ENCODE assay signal across 40 cellular contexts in the genomic region with DNA sequence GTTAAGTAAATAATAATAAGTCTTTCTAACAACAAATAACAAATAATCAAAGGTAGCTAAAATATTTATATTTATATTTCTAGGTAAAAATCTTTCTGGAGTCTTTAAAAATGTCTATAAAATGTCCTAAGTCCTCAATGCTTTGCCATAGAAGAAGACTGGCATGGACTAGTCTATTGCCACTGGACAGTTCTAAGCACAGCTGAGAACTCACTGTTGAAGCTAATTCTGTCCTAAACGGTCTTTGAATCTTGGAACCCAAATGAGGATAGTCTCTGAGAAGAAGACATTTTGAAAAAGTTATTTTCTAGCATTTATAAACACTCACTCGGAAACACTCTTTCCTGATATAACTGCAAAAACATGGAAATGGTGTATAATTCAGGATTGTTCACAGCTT. TPM values are rescaled to one million over a fixed set of nuclear protein-coding genes. Genes with fewer than 3 reads are reported as not detected.
"Had no signal": no experiment of that assay in that cellular context is flagged by ENCODE, and none has a peak within 500 bp of the region (broad histone marks: within the 10 kb centered on the region; RNA-seq: fewer than 3 reads in every experiment).

No MANE protein-coding gene starts in this region.

- H3K27ac ChIP-seq: ascending aorta, cardiac muscle cell, WERI-Rb-1 had no signal

- H3K4me1 Mint-ChIP-seq: activated CD4-positive, alpha-beta memory T cell treated with anti-CD3 and anti-CD28 coated beads, Interleukin-2, amount 10 ng/mL, durations not matched to agents 7 days and 5 days; activated CD4-positive, alpha-beta T cell treated with anti-CD3 and anti-CD28 coated beads for 36 hours; activated CD4-positive, alpha-beta T cell treated with anti-CD3 and anti-CD28 coated beads, Interleukin-2, amount 10 ng/mL, durations not matched to agents 7 days and 5 days; activated CD8-positive, alpha-beta memory T cell treated with anti-CD3 and anti-CD28 coated beads, Interleukin-2, amount 10 ng/mL, durations not matched to agents 7 days and 5 days; activated naive CD4-positive, alpha-beta T cell treated with anti-CD3 and anti-CD28 coated beads, Interleukin-2, amount 10 ng/mL, durations not matched to agents 7 days and 5 days; activated naive CD4-positive, alpha-beta T cell treated with anti-CD3 and anti-CD28 coated beads, Interleukin-2, amount 50 U/mL, for 24 hours; activated naive CD8-positive, alpha-beta T cell treated with anti-CD3 and anti-CD28 coated beads, Interleukin-2, amount 10 ng/mL, durations not matched to agents 7 days and 5 days; activated naive CD8-positive, alpha-beta T cell treated with anti-CD3 and anti-CD28 coated beads, Interleukin-2, amount 50 U/mL, for 24 hours; central memory CD8-positive, alpha-beta T cell had no signal

- H3K27ac Mint-ChIP-seq: activated CD4-positive, alpha-beta memory T cell treated with anti-CD3 and anti-CD28 coated beads, Interleukin-2, amount 10 ng/mL, durations not matched to agents 7 days and 5 days; activated CD4-positive, alpha-beta T cell treated with anti-CD3 and anti-CD28 coated beads for 36 hours; activated CD4-positive, alpha-beta T cell treated with anti-CD3 and anti-CD28 coated beads, Interleukin-2, amount 10 ng/mL, durations not matched to agents 7 days and 5 days; activated CD8-positive, alpha-beta memory T cell treated with anti-CD3 and anti-CD28 coated beads, Interleukin-2, amount 10 ng/mL, durations not matched to agents 7 days and 5 days; activated CD8-positive, alpha-beta T cell treated with anti-CD3 and anti-CD28 coated beads, Interleukin-2, amount 10 ng/mL, durations not matched to agents 7 days and 5 days; activated naive CD4-positive, alpha-beta T cell treated with anti-CD3 and anti-CD28 coated beads, Interleukin-2, amount 10 ng/mL, durations not matched to agents 7 days and 5 days; activated naive CD4-positive, alpha-beta T cell treated with anti-CD3 and anti-CD28 coated beads, Interleukin-2, amount 50 U/mL, for 24 hours; activated naive CD8-positive, alpha-beta T cell; activated naive CD8-positive, alpha-beta T cell treated with anti-CD3 and anti-CD28 coated beads, Interleukin-2, amount 10 ng/mL, durations not matched to agents 7 days and 5 days; activated naive CD8-positive, alpha-beta T cell treated with anti-CD3 and anti-CD28 coated beads, Interleukin-2, amount 50 U/mL, for 24 hours; activated T-cell treated with anti-CD3 and anti-CD28 coated beads, Interleukin-2, amount 50 U/mL, for 24 hours; activated T-helper 2 cell treated with anti-CD3 and anti-CD28 coated beads, Interferon-gamma antibody, Interleukin-2, Interleukin-4, amounts not matched to agents 10 μg/mL and 5 μg/mL and 100 μg/mL, durations not matched to agents 14 hours and 24 hours and 36 hours; T-helper 1 cell treated with Interleukin-12 subunit alpha and Interleukin-12 subunit beta and Interleukin-4 antibody, amounts not matched to agents 30 μg/mL and 1 μg/mL, for 36 hours; T-helper 2 cell treated with Interferon-gamma antibody and Interleukin-4, amounts not matched to agents 5 μg/mL and 100 μg/mL, for 36 hours; WTC11 had no signal

- H3K4me3 ChIP-seq: ascending aorta, cardiac muscle cell had no signal

- ATAC-seq: activated CD4-positive, alpha-beta T cell treated with anti-CD3 and anti-CD28 coated beads for 36 hours; activated CD4-positive, CD25-positive, alpha-beta regulatory T cell treated with anti-CD3 and anti-CD28 coated beads, Interleukin-2, amount 50 U/mL, for 24 hours; activated CD8-positive, alpha-beta memory T cell treated with anti-CD3 and anti-CD28 coated beads, Interleukin-2, amount 10 ng/mL, durations not matched to agents 7 days and 5 days; activated CD8-positive, alpha-beta T cell treated with anti-CD3 and anti-CD28 coated beads, Interleukin-2, amount 10 ng/mL, durations not matched to agents 7 days and 5 days; activated naive CD8-positive, alpha-beta T cell treated with anti-CD3 and anti-CD28 coated beads, Interleukin-2, amount 50 U/mL, for 24 hours; WTC11 had no signal

- H3K4me1 ChIP-seq: ascending aorta had no signal

- H3K27me3 ChIP-seq: ascending aorta, cardiac muscle cell had no signal

- H3K36me3 ChIP-seq: ascending aorta, cardiac muscle cell, WERI-Rb-1 had no signal

- H3K36me3 Mint-ChIP-seq: activated CD8-positive, alpha-beta memory T cell treated with anti-CD3 and anti-CD28 coated beads, Interleukin-2, amount 10 ng/mL, durations not matched to agents 7 days and 5 days; activated naive CD4-positive, alpha-beta T cell treated with anti-CD3 and anti-CD28 coated beads, Interleukin-2, amount 10 ng/mL, durations not matched to agents 7 days and 5 days; activated naive CD4-positive, alpha-beta T cell treated with anti-CD3 and anti-CD28 coated beads, Interleukin-2, amount 50 U/mL, for 24 hours; activated naive CD8-positive, alpha-beta T cell; activated naive CD8-positive, alpha-beta T cell treated with anti-CD3 and anti-CD28 coated beads, Interleukin-2, amount 10 ng/mL, durations not matched to agents 7 days and 5 days; brain; WTC11 had no signal

- DNase-seq: activated CD4-positive, alpha-beta memory T cell treated with anti-CD3 and anti-CD28 coated beads, Interleukin-2, amount 10 ng/mL, durations not matched to agents 7 days and 5 days; activated CD4-positive, alpha-beta T cell treated with anti-CD3 and anti-CD28 coated beads for 1 hour; activated CD4-positive, alpha-beta T cell treated with anti-CD3 and anti-CD28 coated beads for 36 hours; activated CD4-positive, alpha-beta T cell treated with anti-CD3 and anti-CD28 coated beads for 48 hours; activated CD4-positive, alpha-beta T cell treated with anti-CD3 and anti-CD28 coated beads, Interleukin-2, amount 10 ng/mL, durations not matched to agents 7 days and 5 days; activated CD4-positive, alpha-beta T cell treated with anti-CD3 and anti-CD28 coated beads, Interleukin-2, amount 50 U/mL, for 48 hours; activated CD4-positive, CD25-positive, alpha-beta regulatory T cell; activated CD8-positive, alpha-beta memory T cell treated with anti-CD3 and anti-CD28 coated beads for 24 hours; activated CD8-positive, alpha-beta memory T cell treated with anti-CD3 and anti-CD28 coated beads, Interleukin-2, amount 10 ng/mL, durations not matched to agents 7 days and 5 days; activated CD8-positive, alpha-beta memory T cell treated with anti-CD3 and anti-CD28 coated beads, Interleukin-2, amount 50 U/mL, for 48 hours; activated CD8-positive, alpha-beta T cell treated with anti-CD3 and anti-CD28 coated beads, Interleukin-2, amount 10 ng/mL, durations not matched to agents 7 days and 5 days; activated effector memory CD4-positive, alpha-beta T cell treated with Interleukin-2 at 50 U/mL for 16 hours; activated gamma-delta T cell; activated naive CD4-positive, alpha-beta T cell treated with anti-CD3 and anti-CD28 coated beads, Interleukin-2, amount 10 ng/mL, durations not matched to agents 7 days and 5 days; activated naive CD4-positive, alpha-beta T cell treated with Interleukin-2 at 50 U/mL for 16 hours; activated naive CD8-positive, alpha-beta T cell treated with anti-CD3 and anti-CD28 coated beads, Interleukin-2, amount 10 ng/mL, durations not matched to agents 7 days and 5 days; activated naive CD8-positive, alpha-beta T cell treated with anti-CD3 and anti-CD28 coated beads, Interleukin-2, amount 50 U/mL, for 24 hours; activated T-cell treated with anti-CD3 and anti-CD28 coated beads, Interleukin-2, amount 50 U/mL, for 24 hours; activated T-cell treated with anti-CD3 and anti-CD28 coated beads, Interleukin-2, amount 50 U/mL, for 48 hours; amygdala; anterior cingulate cortex; caudate nucleus; cerebellar nuclear complex; T-helper 1 cell; T-helper 2 cell; T-helper 9 cell; WERI-Rb-1 had no signal

- H3K9me3 Mint-ChIP-seq: activated CD4-positive, alpha-beta memory T cell treated with anti-CD3 and anti-CD28 coated beads, Interleukin-2, amount 10 ng/mL, durations not matched to agents 7 days and 5 days; activated CD4-positive, alpha-beta T cell treated with anti-CD3 and anti-CD28 coated beads, Interleukin-2, amount 10 ng/mL, durations not matched to agents 7 days and 5 days; activated naive CD4-positive, alpha-beta T cell treated with anti-CD3 and anti-CD28 coated beads, Interleukin-2, amount 10 ng/mL, durations not matched to agents 7 days and 5 days; activated naive CD8-positive, alpha-beta T cell treated with anti-CD3 and anti-CD28 coated beads, Interleukin-2, amount 10 ng/mL, durations not matched to agents 7 days and 5 days; activated naive CD8-positive, alpha-beta T cell treated with anti-CD3 and anti-CD28 coated beads, Interleukin-2, amount 50 U/mL, for 24 hours; activated T-cell treated with anti-CD3 and anti-CD28 coated beads, Interleukin-2, amount 50 U/mL, for 24 hours; activated T-helper 2 cell treated with anti-CD3 and anti-CD28 coated beads, Interferon-gamma antibody, Interleukin-2, Interleukin-4, amounts not matched to agents 10 μg/mL and 5 μg/mL and 100 μg/mL, durations not matched to agents 14 hours and 24 hours and 36 hours; brain; central memory CD8-positive, alpha-beta T cell; T-helper 1 cell treated with Interleukin-12 subunit alpha and Interleukin-12 subunit beta and Interleukin-4 antibody, amounts not matched to agents 30 μg/mL and 1 μg/mL, for 36 hours; T-helper 2 cell treated with Interferon-gamma antibody and Interleukin-4, amounts not matched to agents 5 μg/mL and 100 μg/mL, for 36 hours; WTC11 had no signal

- H3K9me3 ChIP-seq: ascending aorta had no signal

- H3K4me3 Mint-ChIP-seq: activated CD4-positive, alpha-beta memory T cell treated with anti-CD3 and anti-CD28 coated beads, Interleukin-2, amount 10 ng/mL, durations not matched to agents 7 days and 5 days; activated CD4-positive, alpha-beta T cell treated with anti-CD3 and anti-CD28 coated beads for 36 hours; activated CD4-positive, alpha-beta T cell treated with anti-CD3 and anti-CD28 coated beads, Interleukin-2, amount 10 ng/mL, durations not matched to agents 7 days and 5 days; activated CD8-positive, alpha-beta memory T cell treated with anti-CD3 and anti-CD28 coated beads, Interleukin-2, amount 10 ng/mL, durations not matched to agents 7 days and 5 days; activated CD8-positive, alpha-beta T cell treated with anti-CD3 and anti-CD28 coated beads, Interleukin-2, amount 10 ng/mL, durations not matched to agents 7 days and 5 days; activated naive CD4-positive, alpha-beta T cell treated with anti-CD3 and anti-CD28 coated beads, Interleukin-2, amount 10 ng/mL, durations not matched to agents 7 days and 5 days; activated naive CD4-positive, alpha-beta T cell treated with anti-CD3 and anti-CD28 coated beads, Interleukin-2, amount 50 U/mL, for 24 hours; activated naive CD8-positive, alpha-beta T cell; activated naive CD8-positive, alpha-beta T cell treated with anti-CD3 and anti-CD28 coated beads, Interleukin-2, amount 10 ng/mL, durations not matched to agents 7 days and 5 days; activated naive CD8-positive, alpha-beta T cell treated with anti-CD3 and anti-CD28 coated beads, Interleukin-2, amount 50 U/mL, for 24 hours; activated T-cell treated with anti-CD3 and anti-CD28 coated beads, Interleukin-2, amount 50 U/mL, for 24 hours; central memory CD8-positive, alpha-beta T cell; T-helper 1 cell treated with Interleukin-12 subunit alpha and Interleukin-12 subunit beta and Interleukin-4 antibody, amounts not matched to agents 30 μg/mL and 1 μg/mL, for 36 hours; T-helper 2 cell treated with Interferon-gamma antibody and Interleukin-4, amounts not matched to agents 5 μg/mL and 100 μg/mL, for 36 hours; WTC11 had no signal

RNA-seq across cellular contexts. Expression of a gene that starts 0.5 kb away (rescaled TPM):
- total RNA-seq: activated CD4-positive, alpha-beta memory T cell treated with anti-CD3 and anti-CD28 coated beads, Interleukin-2, amount 10 ng/mL, durations not matched to agents 7 days and 5 days; activated CD4-positive, alpha-beta T cell treated with anti-CD3 and anti-CD28 coated beads for 36 hours; activated CD4-positive, alpha-beta T cell treated with anti-CD3 and anti-CD28 coated beads, Interleukin-2, amount 10 ng/mL, durations not matched to agents 7 days and 5 days; activated CD8-positive, alpha-beta memory T cell treated with anti-CD3 and anti-CD28 coated beads, Interleukin-2, amount 10 ng/mL, durations not matched to agents 7 days and 5 days; activated CD8-positive, alpha-beta T cell treated with anti-CD3 and anti-CD28 coated beads, Interleukin-2, amount 10 ng/mL, durations not matched to agents 7 days and 5 days; activated naive CD8-positive, alpha-beta T cell treated with anti-CD3 and anti-CD28 coated beads, Interleukin-2, amount 10 ng/mL, durations not matched to agents 7 days and 5 days; activated T-helper 2 cell treated with anti-CD3 and anti-CD28 coated beads, Interferon-gamma antibody, Interleukin-2, Interleukin-4, amounts not matched to agents 10 μg/mL and 5 μg/mL and 100 μg/mL, durations not matched to agents 14 hours and 24 hours and 36 hours; ascending aorta; bronchial epithelial cell; cardiac muscle cell; WTC11 had no signal
- polyA plus RNA-seq: adipose tissue, cardiac muscle cell had no signal

RNA-seq across cellular contexts. Expression of a gene that starts 48.1 kb away (rescaled TPM):
- total RNA-seq: activated CD4-positive, alpha-beta memory T cell treated with anti-CD3 and anti-CD28 coated beads, Interleukin-2, amount 10 ng/mL, durations not matched to agents 7 days and 5 days; activated CD4-positive, alpha-beta T cell treated with anti-CD3 and anti-CD28 coated beads for 36 hours; activated CD4-positive, alpha-beta T cell treated with anti-CD3 and anti-CD28 coated beads, Interleukin-2, amount 10 ng/mL, durations not matched to agents 7 days and 5 days; activated CD8-positive, alpha-beta memory T cell treated with anti-CD3 and anti-CD28 coated beads, Interleukin-2, amount 10 ng/mL, durations not matched to agents 7 days and 5 days; activated CD8-positive, alpha-beta T cell treated with anti-CD3 and anti-CD28 coated beads, Interleukin-2, amount 10 ng/mL, durations not matched to agents 7 days and 5 days; activated naive CD8-positive, alpha-beta T cell treated with anti-CD3 and anti-CD28 coated beads, Interleukin-2, amount 10 ng/mL, durations not matched to agents 7 days and 5 days; activated T-helper 2 cell treated with anti-CD3 and anti-CD28 coated beads, Interferon-gamma antibody, Interleukin-2, Interleukin-4, amounts not matched to agents 10 μg/mL and 5 μg/mL and 100 μg/mL, durations not matched to agents 14 hours and 24 hours and 36 hours; ascending aorta; bronchial epithelial cell; WTC11 had no signal
- polyA plus RNA-seq: adipose tissue had no signal

RNA-seq across cellular contexts. Expression of a gene that starts 48.4 kb away (rescaled TPM):
- total RNA-seq: activated CD4-positive, alpha-beta memory T cell treated with anti-CD3 and anti-CD28 coated beads, Interleukin-2, amount 10 ng/mL, durations not matched to agents 7 days and 5 days; activated CD4-positive, alpha-beta T cell treated with anti-CD3 and anti-CD28 coated beads for 36 hours; activated CD4-positive, alpha-beta T cell treated with anti-CD3 and anti-CD28 coated beads, Interleukin-2, amount 10 ng/mL, durations not matched to agents 7 days and 5 days; activated CD8-positive, alpha-beta memory T cell treated with anti-CD3 and anti-CD28 coated beads, Interleukin-2, amount 10 ng/mL, durations not matched to agents 7 days and 5 days; activated CD8-positive, alpha-beta T cell treated with anti-CD3 and anti-CD28 coated beads, Interleukin-2, amount 10 ng/mL, durations not matched to agents 7 days and 5 days; activated naive CD8-positive, alpha-beta T cell treated with anti-CD3 and anti-CD28 coated beads, Interleukin-2, amount 10 ng/mL, durations not matched to agents 7 days and 5 days; activated T-helper 2 cell treated with anti-CD3 and anti-CD28 coated beads, Interferon-gamma antibody, Interleukin-2, Interleukin-4, amounts not matched to agents 10 μg/mL and 5 μg/mL and 100 μg/mL, durations not matched to agents 14 hours and 24 hours and 36 hours; ascending aorta; bronchial epithelial cell; WTC11 had no signal
- polyA plus RNA-seq: cardiac muscle cell had no signal
